In genomic region chr15:85710340-85710842, GRCh38 we compare ENCODE assay signal across 8 cellular contexts.
DNase-seq lines count a peak whose midpoint lies in the region; ATAC-seq and TF ChIP-seq lines count a peak whose summit lies in the region.

No MANE protein-coding gene starts in this region.

- H3K27ac Mint-ChIP-seq in T-helper 17 cell: peak overlapping the region; percentile 100

- H3K27me3 ChIP-seq in transverse colon (no peaks in the 10 kb centered on the region), ascending aorta (no peaks in the 10 kb centered on the region), adrenal gland (no peaks in the 10 kb centered on the region)

- DNase-seq in stimulated activated naive CD4-positive, alpha-beta T cell treated with Interleukin-2 at 50 U/mL for 16 hours (lab: John Stamatoyannopoulos, UW): peak; percentile 44
- no peak for DNase-seq in stimulated activated naive CD4-positive, alpha-beta T cell (lab: John Stamatoyannopoulos, UW)
- DNase-seq in T-helper 17 cell (no peak), transverse colon (no peak), hypothalamus (lab: John Stamatoyannopoulos, UW) (no peak), ascending aorta (ENCODE audit: low spot score in 2 of 2) (no peak), adrenal gland (no peak)

- 72 to 86% methylated on average over 3 to 7 of the region's 7 CpGs for WGBS in transverse colon (ENCODE audit: low coverage in 1 of 2), 2 donors
- WGBS in adrenal gland, 4 donors: 93 to 95% (median 94%) methylated on average over 7 of the region's 7 CpGs

- H3K27me3 Mint-ChIP-seq in T-helper 17 cell: no peaks in the 10 kb centered on the region

- no peaks in the 10 kb centered on the region for H3K9me3 ChIP-seq in T-helper 17 cell (ENCODE audit: control insufficient read depth, low read length, poor library complexity, severe bottlenecking)
- no peaks in the 10 kb centered on the region for H3K9me3 ChIP-seq in transverse colon
- no peaks in the 10 kb centered on the region for H3K9me3 ChIP-seq in ascending aorta
- no peaks in the 10 kb centered on the region for H3K9me3 ChIP-seq in adrenal gland (replicated peaks in 1 of 3)

- H3K4me3 ChIP-seq in transverse colon (no peak overlapping the region), ascending aorta (no peak overlapping the region), adrenal gland (no peak overlapping the region)

- intact Hi-C loops in transverse colon (cut with DNase I; ENCODE audit: low total_unique reads) (no loop called here), ascending aorta (cut with DNase I) (no loop called here), adrenal gland (cut with DNase I) (no loop called here)

- H3K36me3 Mint-ChIP-seq in T-helper 17 cell (ENCODE audit: low read depth): peaks cover 13% of the 10 kb centered on the region

- no peak for TF ChIP-seq EP300 in transverse colon (IDR thresholded peaks at IDR 0.05; ENCODE audit: low read depth)

- H3K4me1 ChIP-seq in transverse colon (peaks cover 7 to 33% (median 28%) of the 10 kb centered on the region in 4 donors), ascending aorta (peaks cover 9 to 21% of the 10 kb centered on the region in 2 donors), adrenal gland (replicated peaks in 1 of 2) (peaks cover 19 to 40% of the 10 kb centered on the region in 2 donors)

- TF ChIP-seq POLR2A in transverse colon (IDR thresholded peaks at IDR 0.05): no peak
- no peak for TF ChIP-seq POLR2A in adrenal gland (IDR thresholded peaks at IDR 0.05)

- in situ Hi-C loops in transverse colon (cut with MboI; ENCODE audit: low pct_ligation_motif_present in 1 of 4, low pct_unique_long_range_greater_than_20kb in 1 of 4, low sequenced_read_pairs in 3 of 4): loop anchor here in 1 of 4 donors (25.0 kb wide), 1 partner anchor 423 kb away; no protein-coding TSS in a partner anchor

- H3K27ac ChIP-seq in transverse colon: no peak overlapping the region
- no peak overlapping the region for H3K27ac ChIP-seq in ascending aorta
- no peak overlapping the region for H3K27ac ChIP-seq in adrenal gland

- H3K4me1 Mint-ChIP-seq in T-helper 17 cell: peaks cover 44% of the 10 kb centered on the region

- no peak for TF ChIP-seq CTCF in transverse colon (IDR thresholded peaks at IDR 0.05)
- no peak for TF ChIP-seq CTCF in ascending aorta (IDR thresholded peaks at IDR 0.05)
- TF ChIP-seq CTCF in adrenal gland (IDR thresholded peaks at IDR 0.05): no peak

- H3K36me3 ChIP-seq in transverse colon (peaks cover 0 to 42% (median 18%) of the 10 kb centered on the region in 4 donors), ascending aorta (peaks cover 37 to 38% of the 10 kb centered on the region in 2 donors), adrenal gland (replicated peaks in 1 of 2) (peaks cover 0 to 52% of the 10 kb centered on the region in 2 donors)

- ATAC-seq in HG02610 (IDR thresholded peaks at IDR 0.05; ENCODE audit: unreplicated experiment) (peak; percentile 68), T-helper 17 cell (no peak)

- H3K4me3 Mint-ChIP-seq in T-helper 17 cell: peak overlapping the region; percentile 53
